18 cellular contexts compared by ENCODE assay signal in genomic region chr3:134325106-134325705, GRCh38. TPM values are rescaled to one million over a fixed set of nuclear protein-coding genes. Genes with fewer than 3 reads are reported as not detected.
DNase-seq lines count a peak whose midpoint lies in the region; ATAC-seq and TF ChIP-seq lines count a peak whose summit lies in the region.
"Had no signal": no experiment of that assay in that cellular context is flagged by ENCODE, and none has a peak within 500 bp of the region (broad histone marks: within the 10 kb centered on the region; RNA-seq: fewer than 3 reads in every experiment).

No MANE protein-coding gene starts in this region.

- H2AK9ac ChIP-seq in IMR-90 (replicated peaks; ENCODE audit: low read depth, low read length, poor library complexity) = peak overlapping the region; percentile 47

- H3K4me2 ChIP-seq in IMR-90 (ENCODE audit: low read depth, low read length) = no peak overlapping the region
- H3K4me2 ChIP-seq: BLaER1 treated with 17β-estradiol and CSF1 and Interleukin-3, amounts not matched to agents 10 nM and 100 nM had no signal

- 0 out of 2 replicates have a peak overlapping the region, but pooled peaks have one; percentile 56 for H3K56ac ChIP-seq in IMR-90 (ENCODE audit: extremely low read depth, insufficient read depth, low read length)

- H3K4me3 ChIP-seq in IMR-90 (ENCODE audit: insufficient read depth, low read depth, low read length) (no peak overlapping the region), thyroid gland (replicated peaks in 1 of 3) (no peak overlapping the region)
- H3K4me3 ChIP-seq: BLaER1 treated with 17β-estradiol and CSF1 and Interleukin-3, amounts not matched to agents 10 nM and 100 nM; skin epidermis had no signal

- no peak for DNase-seq in IMR-90
- no peak for DNase-seq in MCF 10A (ENCODE audit: unreplicated experiment)
- DNase-seq in mesenteric fat pad (ENCODE audit: low spot score) = peak; percentile 45
- no peak for DNase-seq in thyroid gland
- DNase-seq in activated gamma-delta T cell (lab: John Stamatoyannopoulos, UW) = no peak
- no peak for DNase-seq in CD14-positive monocyte (ENCODE audit: low spot score)
- DNase-seq: activated CD4-positive, alpha-beta memory T cell treated with anti-CD3 and anti-CD28 coated beads for 36 hours; anterior cingulate cortex; DND-41; Karpas-422; NCI-H1417 treated with DMSO at 0.1 percent for 48 hours; stimulated activated naive B cell treated with anti-CD40 and anti-IgM and Interleukin-4, amounts not matched to agents 10 μg/mL and 1 μg/mL and 100 μg/mL, for 72 hours had no signal

- H3K9ac ChIP-seq in IMR-90 (ENCODE audit: low read depth, low read length) = no peak overlapping the region
- H3K9ac ChIP-seq: BLaER1 treated with 17β-estradiol and CSF1 and Interleukin-3, amounts not matched to agents 10 nM and 100 nM had no signal

- H2AFZ ChIP-seq in IMR-90 (replicated peaks; ENCODE audit: low read length, poor library complexity) = peak overlapping the region; percentile 57

- dilution Hi-C loops in IMR-90 (cut with HindIII; ENCODE audit: low sequenced_read_pairs, unreplicated experiment) = no loop called here

- H3K36me3 ChIP-seq in IMR-90 (ENCODE audit: control insufficient read depth, insufficient read depth, low read length) (no peaks in the 10 kb centered on the region), thyroid gland (no peaks in the 10 kb centered on the region)
- H3K36me3 ChIP-seq: BLaER1 treated with 17β-estradiol and CSF1 and Interleukin-3, amounts not matched to agents 10 nM and 100 nM; neutrophil had no signal

- H2BK5ac ChIP-seq in IMR-90 (ENCODE audit: low read depth, low read length, poor library complexity, severe bottlenecking) = peak overlapping the region; percentile 78

- TF ChIP-seq RAD21 in IMR-90 (IDR thresholded peaks at IDR 0.05; ENCODE audit: low read length) = no peak

- H3K9me1 ChIP-seq in IMR-90 (ENCODE audit: insufficient read depth, low read length) = peaks cover 33% of the 10 kb centered on the region

- TF ChIP-seq CTCF in IMR-90 (conservative IDR thresholded peaks at IDR 0.05; ENCODE audit: low read depth, low read length) (no peak), MCF 10A (IDR thresholded peaks at IDR 0.05; ENCODE audit: unreplicated experiment) (no peak), thyroid gland (IDR thresholded peaks at IDR 0.05) (no peak), CD14-positive monocyte (IDR thresholded peaks at IDR 0.05) (no peak)

- BruUV-seq in IMR-90 (replicated peaks; lab: Mats Ljungman, UMichigan) (no TSS peak), MCF 10A (replicated peaks; lab: Mats Ljungman, UMichigan) (no TSS peak)

- TF ChIP-seq POLR2A in IMR-90 (IDR thresholded peaks at IDR 0.05; ENCODE audit: low read depth, low read length) (no peak), thyroid gland (IDR thresholded peaks at IDR 0.05) (no peak)

- H3K4me3 Mint-ChIP-seq in MCF 10A (ENCODE audit: unreplicated experiment) = peak overlapping the region; percentile 45
- no peak overlapping the region for H3K4me3 Mint-ChIP-seq in CD14-positive monocyte
- H3K4me3 Mint-ChIP-seq: activated CD4-positive, alpha-beta memory T cell treated with anti-CD3 and anti-CD28 coated beads for 36 hours; stimulated activated naive B cell treated with anti-CD40 and anti-IgM and Interleukin-4, amounts not matched to agents 10 μg/mL and 1 μg/mL and 100 μg/mL, for 72 hours had no signal

- H3K27ac Mint-ChIP-seq in MCF 10A (ENCODE audit: low read depth, unreplicated experiment) = no peak overlapping the region
- no peak overlapping the region for H3K27ac Mint-ChIP-seq in CD14-positive monocyte
- H3K27ac Mint-ChIP-seq: activated CD4-positive, alpha-beta memory T cell treated with anti-CD3 and anti-CD28 coated beads for 36 hours; stimulated activated naive B cell treated with anti-CD40 and anti-IgM and Interleukin-4, amounts not matched to agents 10 μg/mL and 1 μg/mL and 100 μg/mL, for 72 hours had no signal

- peak overlapping the region; percentile 99 for H2BK120ac ChIP-seq in IMR-90 (ENCODE audit: low read depth, low read length)

- no peaks in the 10 kb centered on the region for H3K27me3 Mint-ChIP-seq in MCF 10A (ENCODE audit: insufficient read depth, unreplicated experiment)
- peaks cover 2 to 13% (median 13%) of the 10 kb centered on the region in 3 donors for H3K27me3 Mint-ChIP-seq in CD14-positive monocyte (ENCODE audit: low read depth in 3 of 3)

- H2AK5ac ChIP-seq in IMR-90 (ENCODE audit: low read depth, low read length) = peak overlapping the region; percentile 82; the same call in 1 of the 2 replicates

- no CpG with 5 or more reads among the region's 1 CpG for WGBS in IMR-90 (ENCODE audit: extremely low coverage in 2 of 2, insufficient read length in 1 of 2), 2 experiments
- WGBS in thyroid gland, 2 donors = 89 to 100% methylated on average over 1 of the region's 1 CpG

- H4K5ac ChIP-seq in IMR-90 (ENCODE audit: low read depth, low read length) = peak overlapping the region; percentile 69

- H3K9me3 Mint-ChIP-seq in MCF 10A (ENCODE audit: unreplicated experiment) (no peaks in the 10 kb centered on the region), CD14-positive monocyte (no peaks in the 10 kb centered on the region)
- H3K9me3 Mint-ChIP-seq: activated CD4-positive, alpha-beta memory T cell treated with anti-CD3 and anti-CD28 coated beads for 36 hours; stimulated activated naive B cell treated with anti-CD40 and anti-IgM and Interleukin-4, amounts not matched to agents 10 μg/mL and 1 μg/mL and 100 μg/mL, for 72 hours had no signal

- no peaks in the 10 kb centered on the region for H3K9me3 ChIP-seq in IMR-90 (ENCODE audit: control insufficient read depth, insufficient read depth, low read length)
- H3K9me3 ChIP-seq in thyroid gland = no peaks in the 10 kb centered on the region
- H3K9me3 ChIP-seq: BLaER1 treated with 17β-estradiol and CSF1 and Interleukin-3, amounts not matched to agents 10 nM and 100 nM; neutrophil had no signal

- H3K14ac ChIP-seq in IMR-90 (replicated peaks; ENCODE audit: low read depth, low read length) = peak overlapping the region; percentile 89

- H3K27me3 ChIP-seq in IMR-90 (ENCODE audit: control insufficient read depth, insufficient read depth, low read length) (no peaks in the 10 kb centered on the region), thyroid gland (no peaks in the 10 kb centered on the region)
- H3K27me3 ChIP-seq: BLaER1 treated with 17β-estradiol and CSF1 and Interleukin-3, amounts not matched to agents 10 nM and 100 nM had no signal

- H3K4me1 Mint-ChIP-seq in MCF 10A (ENCODE audit: insufficient read depth, unreplicated experiment) (peaks cover 65% of the 10 kb centered on the region), CD14-positive monocyte (peaks cover 4% of the 10 kb centered on the region)
- H3K4me1 Mint-ChIP-seq: stimulated activated naive B cell treated with anti-CD40 and anti-IgM and Interleukin-4, amounts not matched to agents 10 μg/mL and 1 μg/mL and 100 μg/mL, for 72 hours had no signal

- H3K36me3 Mint-ChIP-seq in MCF 10A (ENCODE audit: insufficient read depth, unreplicated experiment) (no peaks in the 10 kb centered on the region), CD14-positive monocyte (no peaks in the 10 kb centered on the region)
- H3K36me3 Mint-ChIP-seq: activated CD4-positive, alpha-beta memory T cell treated with anti-CD3 and anti-CD28 coated beads for 36 hours; stimulated activated naive B cell treated with anti-CD40 and anti-IgM and Interleukin-4, amounts not matched to agents 10 μg/mL and 1 μg/mL and 100 μg/mL, for 72 hours had no signal

- CTCF ChIA-PET in IMR-90 (lab: Yijun Ruan, JAX) = no interaction called here
- CTCF ChIA-PET in MCF 10A (lab: Yijun Ruan, JAX) = interaction anchor here (1.1 to 2.5 kb wide), 4 partner anchors 16 to 380 kb away, joined by 3 to 9 read pairs (median 4); no protein-coding TSS in a partner anchor

- no peaks in the 10 kb centered on the region for H4K20me1 ChIP-seq in IMR-90 (ENCODE audit: insufficient read depth, low read length)
- H4K20me1 ChIP-seq: BLaER1 treated with 17β-estradiol and CSF1 and Interleukin-3, amounts not matched to agents 10 nM and 100 nM had no signal

- peak overlapping the region; percentile 87 to 93; a peak in 3 of 4 replicates for H4K8ac ChIP-seq in IMR-90 (ENCODE audit: low read depth in 2 of 2, low read length in 2 of 2)

- H2BK15ac ChIP-seq in IMR-90 (ENCODE audit: low read depth, low read length) = peak overlapping the region; percentile 82; the same call in 2 of the 3 replicates

- H3K27ac ChIP-seq in IMR-90 (ENCODE audit: insufficient read depth, low read length) = peak overlapping the region; percentile 89
- peak overlapping the region; percentile 27 to 91 (median 77) for H3K27ac ChIP-seq in thyroid gland
- H3K27ac ChIP-seq: BLaER1 treated with 17β-estradiol and CSF1 and Interleukin-3, amounts not matched to agents 10 nM and 100 nM; neutrophil had no signal

- peaks cover 0 to 27% of the 10 kb centered on the region in 2 experiments; a peak in 2 of 4 replicates for H3K79me1 ChIP-seq in IMR-90 (ENCODE audit: low read depth in 1 of 2, low read length in 2 of 2)

- ATAC-seq in IMR-90 (ENCODE audit: low read depth) (no peak), HG03039 (IDR thresholded peaks at IDR 0.05; ENCODE audit: unreplicated experiment) (no peak), HG03354 (IDR thresholded peaks at IDR 0.05; ENCODE audit: poor library complexity, severe bottlenecking, unreplicated experiment) (no peak)
- ATAC-seq: HCT116; stimulated activated naive B cell treated with anti-CD40 and anti-IgM and Interleukin-4, amounts not matched to agents 10 μg/mL and 1 μg/mL and 100 μg/mL, for 72 hours had no signal

- H2BK20ac ChIP-seq in IMR-90 (ENCODE audit: low read depth, low read length) = peak overlapping the region; percentile 95

- peak overlapping the region; percentile 95 for H4K91ac ChIP-seq in IMR-90 (ENCODE audit: insufficient read depth, low read depth, low read length)

- H3K4ac ChIP-seq in IMR-90 (ENCODE audit: low read depth, low read length) = peak overlapping the region; percentile 96

- H3K4me1 ChIP-seq in IMR-90 (ENCODE audit: control insufficient read depth, insufficient read depth, low read length) (peaks cover 38% of the 10 kb centered on the region), thyroid gland (peaks cover 26 to 34% of the 10 kb centered on the region in 2 donors)

- H3K23ac ChIP-seq in IMR-90 (ENCODE audit: low read depth, low read length) = peak overlapping the region; percentile 84

- H3K18ac ChIP-seq in IMR-90 (ENCODE audit: low read depth, low read length) = peak overlapping the region; percentile 89

- in situ Hi-C loops in IMR-90 (cut with MboI; ENCODE audit: low sequenced_read_pairs) = no loop called here

- intact Hi-C loops in IMR-90 (cut with micrococcal nuclease) (no loop called here), MCF 10A (cut with micrococcal nuclease) (no loop called here), thyroid gland (cut with DNase I) (no loop called here), CD14-positive monocyte (cut with micrococcal nuclease) (no loop called here)

- POLR2A ChIA-PET in IMR-90 (lab: Charles Lee; ENCODE audit: unreplicated experiment) = no interaction called here
- POLR2A ChIA-PET in MCF 10A (lab: Yijun Ruan, JAX) = interaction anchor here (0.7 to 4.9 kb wide), 6 partner anchors 11 to 160 kb away, joined by 3 to 95 read pairs (median 24); partner anchors contain the start of genes AMOTL2, ANAPC13 and CEP63

RNA-seq across cellular contexts. Expression of gene AMOTL2, which starts 49.0 kb away (rescaled TPM):
- total RNA-seq in IMR-90 (2012; rRNA removed) (162 and 172 TPM in 2 replicates), MCF 10A (2022) (92.6 and 137 TPM in 2 replicates), mesenteric fat pad (272 TPM), thyroid gland (100 to 1,000 TPM in 3 of 4 donors, 10 to 100 TPM in 1; 76.0 to 149 (median 117) TPM)
- polyA plus RNA-seq in IMR-90 (2012; rRNA removed) (176 and 230 TPM in 2 replicates), CD14-positive monocyte (not detected)
- polyA plus RNA-seq in IMR-90 (2012; cell fraction: cytosol; rRNA removed) = 168 and 220 TPM in 2 replicates
- polyA plus RNA-seq in IMR-90 (2012; cell fraction: nucleus; rRNA removed; ENCODE audit: low replicate concordance) = 530 and 567 TPM in 2 replicates
